ENCODE assay signal across 23 cellular contexts in genomic region chr7:68121056-68121455, GRCh38.
A peak's percentile ranks its signal among the peaks of the same experiment; 100 is the strongest.
DNase-seq lines count a peak whose midpoint lies in the region; FAIRE-seq and TF ChIP-seq lines count a peak whose summit lies in the region.
"Had no signal": no experiment of that assay in that cellular context is flagged by ENCODE, and none has a peak within 500 bp of the region (broad histone marks: within the 10 kb centered on the region; RNA-seq: fewer than 3 reads in every experiment).

No MANE protein-coding gene starts in this region.

- H3F3A ChIP-seq in PC-9 (ENCODE audit: insufficient read depth, low read depth), result no peaks in the 10 kb centered on the region

- no peak overlapping the region for H4K8ac ChIP-seq in H1 (ENCODE audit: extremely low read depth, insufficient read depth, low read length)

- peaks cover 25 to 46% (median 33%) of the 10 kb centered on the region in 7 donors for H3K9me3 Mint-ChIP-seq in CD14-positive monocyte

- H3K4me3 ChIP-seq in H1 (ENCODE audit: extremely low read depth in 1 of 4, insufficient read depth in 2 of 4, low read depth in 3 of 4, low read length in 4 of 4) (no peak overlapping the region), PC-9 (no peak overlapping the region)
- H3K4me3 ChIP-seq: BLaER1 treated with 17β-estradiol and CSF1 and Interleukin-3, amounts not matched to agents 10 nM and 100 nM had no signal

- H4K5ac ChIP-seq in H1 (ENCODE audit: insufficient read length, low read depth, low read length), result no peak overlapping the region

- no peak overlapping the region for H4K91ac ChIP-seq in H1 (replicated peaks; ENCODE audit: insufficient read length, low read length)

- H2BK15ac ChIP-seq in H1 (ENCODE audit: low read length), result no peak overlapping the region

- intact Hi-C loops in CD14-positive monocyte (cut with micrococcal nuclease), result no loop called here
- intact Hi-C loops in PC-9 (cut with micrococcal nuclease; ENCODE audit: unreplicated experiment), result no loop called here

- no peak overlapping the region for H3K14ac ChIP-seq in H1 (ENCODE audit: insufficient read length)

- TF ChIP-seq POLR2A in H1 (IDR thresholded peaks at IDR 0.05; ENCODE audit: control extremely low read depth in 1 of 2, low read depth in 2 of 2, low read length in 2 of 2), result no peak

- no peak overlapping the region for H3K9ac ChIP-seq in H1 (replicated peaks in 1 of 4; ENCODE audit: extremely low read depth in 1 of 4, low read depth in 3 of 4, low read length in 3 of 4)
- H3K9ac ChIP-seq: BLaER1 treated with 17β-estradiol and CSF1 and Interleukin-3, amounts not matched to agents 10 nM and 100 nM had no signal

- peak; percentile 8 for TF ChIP-seq CTCF in CD14-positive monocyte (IDR thresholded peaks at IDR 0.05)
- TF ChIP-seq CTCF in H1 (IDR thresholded peaks at IDR 0.05; ENCODE audit: control extremely low read depth in 1 of 3, insufficient read depth in 1 of 3, low read depth in 1 of 3, low read length in 3 of 3), result no peak
- TF ChIP-seq CTCF in PC-9 (conservative IDR thresholded peaks at IDR 0.05), result no peak

- H3K36me3 ChIP-seq in H1 (ENCODE audit: control insufficient read depth in 2 of 4, insufficient read depth in 4 of 4, low read length in 3 of 4) (no peaks in the 10 kb centered on the region), PC-9 (ENCODE audit: low read depth) (no peaks in the 10 kb centered on the region)
- H3K36me3 ChIP-seq: BLaER1 treated with 17β-estradiol and CSF1 and Interleukin-3, amounts not matched to agents 10 nM and 100 nM had no signal

- no peaks in the 10 kb centered on the region for H3K36me3 Mint-ChIP-seq in CD14-positive monocyte
- H3K36me3 Mint-ChIP-seq: CD4-positive, CD25-positive, alpha-beta regulatory T cell had no signal

- H3K27ac ChIP-seq in H1 (ENCODE audit: low read depth, low read length), result no peak overlapping the region
- no peak overlapping the region for H3K27ac ChIP-seq in PC-9
- H3K27ac ChIP-seq: BLaER1 treated with 17β-estradiol and CSF1 and Interleukin-3, amounts not matched to agents 10 nM and 100 nM; C4-2B had no signal

- no peak overlapping the region for H3K18ac ChIP-seq in H1 (ENCODE audit: extremely low read depth, low read length)

- H3K4me2 ChIP-seq in H1 (ENCODE audit: insufficient read depth in 1 of 2, low read depth in 2 of 2, low read length in 2 of 2) (no peak overlapping the region), PC-9 (no peak overlapping the region)
- H3K4me2 ChIP-seq: BLaER1 treated with 17β-estradiol and CSF1 and Interleukin-3, amounts not matched to agents 10 nM and 100 nM had no signal

- no peak overlapping the region for H3K23ac ChIP-seq in H1 (ENCODE audit: insufficient read length)

- H3K27me3 Mint-ChIP-seq in CD14-positive monocyte (ENCODE audit: low read depth in 3 of 3), result peaks cover 0 to 2% (median 0%) of the 10 kb centered on the region in 3 donors
- H3K27me3 Mint-ChIP-seq: CD4-positive, CD25-positive, alpha-beta regulatory T cell; CD8-positive, alpha-beta memory T cell had no signal

- H3K23me2 ChIP-seq in H1 (ENCODE audit: low read depth, low read length), result no peaks in the 10 kb centered on the region

- no peaks in the 10 kb centered on the region for H3K9me2 ChIP-seq in PC-9 (ENCODE audit: insufficient read depth)

- no peak for TF ChIP-seq RAD21 in H1 (IDR thresholded peaks at IDR 0.05 in 1 of 2, conservative IDR thresholded peaks at IDR 0.05 in 1 of 2; ENCODE audit: low read depth in 2 of 2, low read length in 2 of 2)

- H3K79me2 ChIP-seq in H1 (ENCODE audit: control insufficient read depth in 1 of 2, insufficient read depth in 2 of 2, low read length in 2 of 2), result no peaks in the 10 kb centered on the region
- H3K79me2 ChIP-seq in PC-9 (ENCODE audit: low read depth), result no peaks in the 10 kb centered on the region

- H3K9me3 ChIP-seq in H1 (ENCODE audit: insufficient read depth in 2 of 2, low read depth in 1 of 2, low read length in 1 of 2) (peaks cover 11 to 12% of the 10 kb centered on the region in 2 experiments; a peak in 2 of 4 replicates), PC-9 (ENCODE audit: insufficient read depth, low read depth) (peaks cover 12% of the 10 kb centered on the region; the same call in 1 of the 2 replicates)

- CTCF ChIA-PET in H1 (lab: Charles Lee; ENCODE audit: partially characterized antibody), result no interaction called here
- CTCF ChIA-PET in PC-9 (lab: Charles Lee), result no interaction called here

- no TSS peak for BruUV-seq in PC-9 (replicated peaks; lab: Mats Ljungman, UMichigan)

- H3K27ac Mint-ChIP-seq in CD14-positive monocyte, result no peak overlapping the region
- H3K27ac Mint-ChIP-seq: CD4-positive, alpha-beta memory T cell; CD4-positive, CD25-positive, alpha-beta regulatory T cell; CD8-positive, alpha-beta memory T cell had no signal

- no peaks in the 10 kb centered on the region for H3K4me1 Mint-ChIP-seq in CD14-positive monocyte
- H3K4me1 Mint-ChIP-seq: CD4-positive, alpha-beta memory T cell; CD4-positive, CD25-positive, alpha-beta regulatory T cell; CD8-positive, alpha-beta memory T cell had no signal

- H2AK5ac ChIP-seq in H1 (ENCODE audit: low read depth, low read length), result no peak overlapping the region

- H3K79me1 ChIP-seq in H1 (ENCODE audit: low read depth, low read length), result no peaks in the 10 kb centered on the region

- TF ChIP-seq EP300 in H1 (IDR thresholded peaks at IDR 0.05; ENCODE audit: borderline replicate concordance in 1 of 2, low read depth in 2 of 2, low read length in 2 of 2), result no peak

- no peak overlapping the region for H2AFZ ChIP-seq in H1 (ENCODE audit: low read length)
- no peak overlapping the region for H2AFZ ChIP-seq in PC-9

- POLR2A ChIA-PET in H1 (lab: Charles Lee; ENCODE audit: partially characterized antibody), result no interaction called here
- POLR2A ChIA-PET in PC-9 (lab: Charles Lee; ENCODE audit: unreplicated experiment), result no interaction called here

- no peak overlapping the region for H2BK12ac ChIP-seq in H1 (ENCODE audit: low read depth, low read length)

- FAIRE-seq in H1 (lab: Jason Lieb, UNC), result no peak
- FAIRE-seq: A204.1, GM12891, GM19239 had no signal

- H2BK20ac ChIP-seq in H1 (ENCODE audit: low read length), result no peak overlapping the region

- H4K20me1 ChIP-seq in H1 (replicated peaks in 1 of 2; ENCODE audit: control insufficient read depth in 1 of 2, insufficient read depth in 2 of 2, low read length in 2 of 2), result no peaks in the 10 kb centered on the region
- no peaks in the 10 kb centered on the region for H4K20me1 ChIP-seq in PC-9 (ENCODE audit: insufficient read depth)
- H4K20me1 ChIP-seq: BLaER1 treated with 17β-estradiol and CSF1 and Interleukin-3, amounts not matched to agents 10 nM and 100 nM had no signal

- H3K4me1 ChIP-seq in H1 (replicated peaks in 1 of 4; ENCODE audit: control insufficient read depth in 3 of 4, insufficient read depth in 4 of 4, low read length in 3 of 4), result no peaks in the 10 kb centered on the region
- H3K4me1 ChIP-seq in PC-9 (replicated peaks; ENCODE audit: insufficient read depth), result no peaks in the 10 kb centered on the region
- H3K4me1 ChIP-seq: BLaER1 treated with 17β-estradiol and CSF1 and Interleukin-3, amounts not matched to agents 10 nM and 100 nM had no signal

- no peak overlapping the region for H2BK120ac ChIP-seq in H1 (replicated peaks; ENCODE audit: low read depth, low read length)

- DNase-seq in CD14-positive monocyte (ENCODE audit: low spot score) (no peak), H1 (ENCODE audit: low read depth in 1 of 2, low spot score in 2 of 2) (no peak), PC-9 (no peak), NCI-H187 treated with DMSO at 0.1 percent for 48 hours (lab: John Stamatoyannopoulos, UW) (no peak), GF-D8 (lab: John Stamatoyannopoulos, UW) (no peak)
- DNase-seq: 8988T; ACHN; CD4-positive, alpha-beta memory T cell; CD4-positive, CD25-positive, alpha-beta regulatory T cell; CD8-positive, alpha-beta memory T cell; COR-L47; DMS 273 treated with DMSO at 0.1 percent for 48 hours; DMS153; DMS53; DMS79; DND-41; EL; GDM1 had no signal

- H3K4me3 Mint-ChIP-seq in CD14-positive monocyte, result no peak overlapping the region
- H3K4me3 Mint-ChIP-seq: CD4-positive, alpha-beta memory T cell; CD4-positive, CD25-positive, alpha-beta regulatory T cell; CD8-positive, alpha-beta memory T cell had no signal

- H3K27me3 ChIP-seq in H1 (replicated peaks in 1 of 4; ENCODE audit: control insufficient read depth in 3 of 4, extremely low read depth in 1 of 4, insufficient read depth in 3 of 4, low read length in 3 of 4), result no peaks in the 10 kb centered on the region
- H3K27me3 ChIP-seq in PC-9 (ENCODE audit: insufficient read depth, low read depth), result no peaks in the 10 kb centered on the region
- H3K27me3 ChIP-seq: BLaER1 treated with 17β-estradiol and CSF1 and Interleukin-3, amounts not matched to agents 10 nM and 100 nM had no signal

- H2BK5ac ChIP-seq in H1 (ENCODE audit: low read depth, low read length), result no peak overlapping the region

- no peak overlapping the region for H3K4ac ChIP-seq in H1 (replicated peaks; ENCODE audit: insufficient read length, low read depth, low read length)

- peak overlapping the region; percentile 82 for H3K56ac ChIP-seq in H1 (replicated peaks; ENCODE audit: insufficient read length, low read depth, low read length)

TF ChIP-seq in H1, 55 proteins besides CTCF, POLR2A, EP300 and RAD21 (continues in another document):
- TF ChIP-seq POLR2AphosphoS5 (IDR thresholded peaks at IDR 0.05; ENCODE audit: low read depth, low read length) (no peak), ATF3 (IDR thresholded peaks at IDR 0.05; ENCODE audit: insufficient read depth, low read depth, low read length) (no peak), CTBP2 (IDR thresholded peaks at IDR 0.05; ENCODE audit: borderline replicate concordance, insufficient read depth, insufficient read length, low read length) (no peak), ASH2L (IDR thresholded peaks at IDR 0.05; ENCODE audit: low read length) (no peak), SUZ12 (IDR thresholded peaks at IDR 0.05; ENCODE audit: low read length) (no peak), SP4 (IDR thresholded peaks at IDR 0.05; ENCODE audit: low read length) (no peak), YY1 (IDR thresholded peaks at IDR 0.05; ENCODE audit: low read depth, low read length) (no peak), RXRA (IDR thresholded peaks at IDR 0.05; ENCODE audit: insufficient read depth, low read depth, low read length) (no peak), NANOG (IDR thresholded peaks at IDR 0.05; ENCODE audit: insufficient read depth, low read depth, low read length, poor library complexity, severe bottlenecking) (no peak), SIRT6 (IDR thresholded peaks at IDR 0.05; ENCODE audit: low read length) (no peak), FOSL1 (IDR thresholded peaks at IDR 0.05; ENCODE audit: insufficient read depth, low read depth, low read length) (no peak), SAP30 (IDR thresholded peaks at IDR 0.05; ENCODE audit: insufficient read depth, insufficient replicate concordance, low read length) (no peak), ZNF274 (IDR thresholded peaks at IDR 0.05; ENCODE audit: borderline replicate concordance, extremely low read depth, low read length) (no peak), TEAD4 (IDR thresholded peaks at IDR 0.05; ENCODE audit: low read depth, low read length) (no peak)
